In genomic region chr5:53985796-53986195, GRCh38 we compare ENCODE assay signal across 8 cellular contexts.
"Had no signal": no experiment of that assay in that cellular context is flagged by ENCODE, and none has a peak within 500 bp of the region (broad histone marks: within the 10 kb centered on the region; RNA-seq: fewer than 3 reads in every experiment).

No MANE protein-coding gene starts in this region.

- H3K4me2 ChIP-seq: GM23338 had no signal

- H3K9ac ChIP-seq: GM23248 had no signal

- H3K36me3 ChIP-seq: HAP-1 had no signal

- H3K4me3 ChIP-seq: GM23248, GM23338, HAP-1 had no signal

- H2AFZ ChIP-seq: GM23248, GM23338 had no signal

- DNase-seq: GM23248, GOT3, H7, H9, HCEC 1CT, HFFc6 had no signal

- H3K27ac ChIP-seq: GM23248 had no signal

- H3K9me3 ChIP-seq: HAP-1 had no signal
